ENCODE assay signal across 8 cellular contexts in the genomic region with DNA sequence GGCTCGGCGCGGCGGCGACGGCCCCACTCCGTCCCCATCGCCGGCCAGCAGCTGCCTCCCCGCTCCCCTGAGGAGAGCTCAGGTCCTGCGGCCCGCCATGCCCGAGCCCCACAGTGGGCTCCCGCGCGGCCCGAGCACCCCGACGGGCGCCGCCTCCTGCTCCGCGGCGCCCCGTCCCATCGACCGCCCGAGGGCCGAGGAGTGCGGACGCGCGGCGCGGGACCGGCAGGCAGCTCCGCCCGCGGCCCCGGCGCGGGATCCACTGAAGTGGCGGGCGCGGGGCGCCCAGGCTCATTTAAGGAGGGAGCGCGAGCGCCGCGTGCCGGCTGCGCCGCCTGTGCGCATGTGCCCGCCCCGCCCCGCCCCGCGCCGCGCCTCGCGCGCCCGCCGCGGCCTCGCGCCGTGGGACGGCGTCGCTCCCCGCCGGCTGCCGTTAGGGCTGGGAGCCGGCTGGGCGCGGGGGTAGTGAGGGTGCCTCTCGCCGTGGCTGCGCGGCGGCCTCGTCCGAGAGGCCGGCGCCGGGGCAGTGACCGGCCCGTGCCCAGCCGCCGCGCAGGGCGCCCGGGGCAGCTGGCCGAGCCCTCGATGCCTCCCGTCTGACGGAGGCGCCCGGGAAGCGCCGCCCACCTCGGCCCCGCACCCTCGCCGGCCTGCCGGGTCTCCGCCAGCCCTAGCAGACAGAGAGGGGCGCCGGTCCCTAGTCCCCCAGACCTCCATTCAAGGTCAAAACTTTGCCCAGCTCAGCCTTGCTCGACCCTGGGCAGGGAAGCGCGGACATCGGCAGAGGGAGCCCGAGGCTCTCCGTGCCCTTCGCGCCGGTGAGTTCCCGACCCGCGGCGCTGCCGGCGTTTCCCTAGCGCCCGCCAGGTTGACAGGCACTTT. TPM values are rescaled to one million over a fixed set of nuclear protein-coding genes. Genes with fewer than 3 reads are reported as not detected.
DNase-seq lines count a peak whose midpoint lies in the region; ATAC-seq and TF ChIP-seq lines count a peak whose summit lies in the region.

TSS of gene NETO2 (minus strand) at position 269 of the 882 bp plus-strand sequence. CDS start 333 bp downstream, outside the sequence.

- TF ChIP-seq CTCF in neural cell (IDR thresholded peaks at IDR 0.05; ENCODE audit: poor library complexity, severe bottlenecking) (peak; percentile 83), testis (IDR thresholded peaks at IDR 0.05) (peak; percentile 36 to 58 (median 37))

- WGBS in testis, 2 donors: 1 to 10% methylated on average over 2 to 29 of the region's 130 CpGs

- H3K4me1 Mint-ChIP-seq in CD8-positive, alpha-beta memory T cell: peaks cover 16 to 19% (median 17%) of the 10 kb centered on the region in 3 donors
- peaks cover 26% of the 10 kb centered on the region for H3K4me1 Mint-ChIP-seq in activated T-cell treated with anti-CD3 and anti-CD28 coated beads, Interleukin-2, amount 50 U/mL, for 72 hours (ENCODE audit: low read depth)

- ATAC-seq in GM19351 (IDR thresholded peaks at IDR 0.05; ENCODE audit: unreplicated experiment) (peak; percentile 48), HG03457 (IDR thresholded peaks at IDR 0.05; ENCODE audit: unreplicated experiment) (peak; percentile 40)
- ATAC-seq in activated T-cell treated with anti-CD3 and anti-CD28 coated beads, Interleukin-2, amount 50 U/mL, for 72 hours (replicated peaks in 1 of 2): peak; percentile 70 to 76

- H4K20me1 ChIP-seq in neural cell (ENCODE audit: insufficient read depth): no peaks in the 10 kb centered on the region

- peak within 1 kb of the TSS; percentile 35 for H3K27ac ChIP-seq in CD8-positive, alpha-beta memory T cell (ENCODE audit: low read depth, low read length)
- H3K27ac ChIP-seq in neural cell (ENCODE audit: low read length): peak within 1 kb of the TSS; percentile 69
- H3K27ac ChIP-seq in testis: peak within 1 kb of the TSS; percentile 26 to 82

- H3K9me2 ChIP-seq in neural cell (ENCODE audit: insufficient read depth, low read length): no peaks in the 10 kb centered on the region

- no peaks in the 10 kb centered on the region for H3K27me3 ChIP-seq in CD8-positive, alpha-beta memory T cell (ENCODE audit: insufficient read depth, low read length, poor library complexity, severe bottlenecking)
- H3K27me3 ChIP-seq in neural cell (ENCODE audit: insufficient read depth, low read depth, low read length): no peaks in the 10 kb centered on the region
- no peaks in the 10 kb centered on the region for H3K27me3 ChIP-seq in testis

- peak within 1 kb of the TSS; percentile 55 for H3K4me3 ChIP-seq in CD8-positive, alpha-beta memory T cell (ENCODE audit: low read length)
- peak within 1 kb of the TSS; percentile 75 for H3K4me3 ChIP-seq in neural cell (ENCODE audit: low read length)
- peak within 1 kb of the TSS; percentile 60 to 67 for H3K4me3 ChIP-seq in testis

- peak within 1 kb of the TSS; percentile 36 for H2AFZ ChIP-seq in neural cell (ENCODE audit: low read depth, low read length)

- peak; percentile 40 to 75 (median 56) for DNase-seq in CD8-positive, alpha-beta memory T cell
- peak; percentile 68 to 75 for DNase-seq in activated T-cell treated with anti-CD3 and anti-CD28 coated beads, Interleukin-2, amount 50 U/mL, for 72 hours
- peak; percentile 37 for DNase-seq in fibroblast of peridontal ligament (ENCODE audit: extremely low read depth)
- DNase-seq in testis: peak; percentile 71

- no peaks in the 10 kb centered on the region for H3K9me3 ChIP-seq in CD8-positive, alpha-beta memory T cell (ENCODE audit: low read length)
- H3K9me3 ChIP-seq in neural cell (ENCODE audit: low read length) (no peaks in the 10 kb centered on the region), testis (no peaks in the 10 kb centered on the region)

- peaks cover 16% of the 10 kb centered on the region for H3K4me1 ChIP-seq in CD8-positive, alpha-beta memory T cell (ENCODE audit: insufficient read depth, low read length)
- H3K4me1 ChIP-seq in testis: no peaks in the 10 kb centered on the region

- H3K36me3 ChIP-seq in CD8-positive, alpha-beta memory T cell (ENCODE audit: insufficient read depth, low read length): no peaks in the 10 kb centered on the region
- no peaks in the 10 kb centered on the region for H3K36me3 ChIP-seq in neural cell (ENCODE audit: insufficient read depth, low read length)
- no peaks in the 10 kb centered on the region for H3K36me3 ChIP-seq in testis (ENCODE audit: low read depth, missing control alignments)

- peak within 1 kb of the TSS; percentile 48 for H3K4me2 ChIP-seq in neural cell (ENCODE audit: low read length)

- H3K27me3 Mint-ChIP-seq in CD8-positive, alpha-beta memory T cell: peaks cover 12 to 18% of the 10 kb centered on the region in 2 donors
- H3K27me3 Mint-ChIP-seq in activated T-cell treated with anti-CD3 and anti-CD28 coated beads, Interleukin-2, amount 50 U/mL, for 72 hours (ENCODE audit: low read depth): peaks cover 39% of the 10 kb centered on the region

- peak within 1 kb of the TSS; percentile 78 for H3K9ac ChIP-seq in neural cell (ENCODE audit: low read length)

- TF ChIP-seq EP300 in neural cell (conservative IDR thresholded peaks at IDR 0.05; ENCODE audit: poor library complexity, severe bottlenecking): no peak

- no peaks in the 10 kb centered on the region for H3K36me3 Mint-ChIP-seq in CD8-positive, alpha-beta memory T cell
- H3K36me3 Mint-ChIP-seq in activated T-cell treated with anti-CD3 and anti-CD28 coated beads, Interleukin-2, amount 50 U/mL, for 72 hours (ENCODE audit: insufficient read depth in 2 of 2): peaks cover 0 to 1% of the 10 kb centered on the region in 2 donors

- TF ChIP-seq POLR2A in testis (IDR thresholded peaks at IDR 0.05): no peak

- H3K27ac Mint-ChIP-seq in CD8-positive, alpha-beta memory T cell: peak within 1 kb of the TSS in 6 of 8 donors; percentile 4 to 63 (median 16)
- no peak within 1 kb of the TSS for H3K27ac Mint-ChIP-seq in activated T-cell treated with anti-CD3 and anti-CD28 coated beads, Interleukin-2, amount 50 U/mL, for 72 hours

- H3K4me3 Mint-ChIP-seq in CD8-positive, alpha-beta memory T cell: peak within 1 kb of the TSS; percentile 71 to 89 (median 85)
- peak within 1 kb of the TSS; percentile 87 to 95 for H3K4me3 Mint-ChIP-seq in activated T-cell treated with anti-CD3 and anti-CD28 coated beads, Interleukin-2, amount 50 U/mL, for 72 hours

- intact Hi-C loops in testis (cut with DNase I; ENCODE audit: low total_unique reads): loop anchor here (10.0 kb wide), 1 partner anchor 911 kb away; no protein-coding TSS in a partner anchor

- POLR2A ChIA-PET in CD8-positive, alpha-beta memory T cell (lab: Charles Lee): no interaction called here

- H3K9me3 Mint-ChIP-seq in CD8-positive, alpha-beta memory T cell: no peaks in the 10 kb centered on the region
- H3K9me3 Mint-ChIP-seq in activated T-cell treated with anti-CD3 and anti-CD28 coated beads, Interleukin-2, amount 50 U/mL, for 72 hours: no peaks in the 10 kb centered on the region

- H3F3A ChIP-seq in neural cell (ENCODE audit: insufficient read depth, low read length, poor library complexity, severe bottlenecking): no peaks in the 10 kb centered on the region

- peak; percentile 81 for TF ChIP-seq RAD21 in neural cell (conservative IDR thresholded peaks at IDR 0.05)

- CTCF ChIA-PET in CD8-positive, alpha-beta memory T cell (lab: Charles Lee): interaction anchor here (0.7 to 3.7 kb wide), 14 partner anchors 9 to 1022 kb away, joined by 3 to 15 read pairs (median 4); partner anchors contain the start of genes ITFG1 and PHKB

- H3K79me2 ChIP-seq in neural cell (replicated peaks; ENCODE audit: insufficient read depth, low read length): peaks cover 27% of the 10 kb centered on the region

TF ChIP-seq in PFSK-1, 5 proteins besides CTCF, POLR2A, EP300 and RAD21 (continues in another document):
- TF ChIP-seq TAF1 (IDR thresholded peaks at IDR 0.05; ENCODE audit: borderline replicate concordance, insufficient read depth, low read length) (no peak), SIN3A (IDR thresholded peaks at IDR 0.05; ENCODE audit: borderline replicate concordance, insufficient read depth, low read length) (no peak), FOXP2 (optimal IDR thresholded peaks at IDR 0.05; ENCODE audit: borderline replicate concordance, extremely low read depth, extremely low read length, insufficient read depth) (peak; percentile 1), POLR2AphosphoS5 (IDR thresholded peaks at IDR 0.05; ENCODE audit: low read depth, low read length) (0 out of 2 replicates have a peak, but pooled peaks have one; percentile 33)

TF ChIP-seq in neural cell, 6 proteins besides CTCF, POLR2A, EP300 and RAD21 (continues in another document):
- TF ChIP-seq MXI1 (conservative IDR thresholded peaks at IDR 0.05; ENCODE audit: poor library complexity, severe bottlenecking): peak; percentile 70
- TF ChIP-seq, protein P1, sequence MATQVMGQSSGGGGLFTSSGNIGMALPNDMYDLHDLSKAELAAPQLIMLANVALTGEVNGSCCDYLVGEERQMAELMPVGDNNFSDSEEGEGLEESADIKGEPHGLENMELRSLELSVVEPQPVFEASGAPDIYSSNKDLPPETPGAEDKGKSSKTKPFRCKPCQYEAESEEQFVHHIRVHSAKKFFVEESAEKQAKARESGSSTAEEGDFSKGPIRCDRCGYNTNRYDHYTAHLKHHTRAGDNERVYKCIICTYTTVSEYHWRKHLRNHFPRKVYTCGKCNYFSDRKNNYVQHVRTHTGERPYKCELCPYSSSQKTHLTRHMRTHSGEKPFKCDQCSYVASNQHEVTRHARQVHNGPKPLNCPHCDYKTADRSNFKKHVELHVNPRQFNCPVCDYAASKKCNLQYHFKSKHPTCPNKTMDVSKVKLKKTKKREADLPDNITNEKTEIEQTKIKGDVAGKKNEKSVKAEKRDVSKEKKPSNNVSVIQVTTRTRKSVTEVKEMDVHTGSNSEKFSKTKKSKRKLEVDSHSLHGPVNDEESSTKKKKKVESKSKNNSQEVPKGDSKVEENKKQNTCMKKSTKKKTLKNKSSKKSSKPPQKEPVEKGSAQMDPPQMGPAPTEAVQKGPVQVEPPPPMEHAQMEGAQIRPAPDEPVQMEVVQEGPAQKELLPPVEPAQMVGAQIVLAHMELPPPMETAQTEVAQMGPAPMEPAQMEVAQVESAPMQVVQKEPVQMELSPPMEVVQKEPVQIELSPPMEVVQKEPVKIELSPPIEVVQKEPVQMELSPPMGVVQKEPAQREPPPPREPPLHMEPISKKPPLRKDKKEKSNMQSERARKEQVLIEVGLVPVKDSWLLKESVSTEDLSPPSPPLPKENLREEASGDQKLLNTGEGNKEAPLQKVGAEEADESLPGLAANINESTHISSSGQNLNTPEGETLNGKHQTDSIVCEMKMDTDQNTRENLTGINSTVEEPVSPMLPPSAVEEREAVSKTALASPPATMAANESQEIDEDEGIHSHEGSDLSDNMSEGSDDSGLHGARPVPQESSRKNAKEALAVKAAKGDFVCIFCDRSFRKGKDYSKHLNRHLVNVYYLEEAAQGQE (IDR thresholded peaks at IDR 0.05; ENCODE audit: borderline replicate concordance): no peak
- peak; percentile 65 for TF ChIP-seq POLR2AphosphoS5 (IDR thresholded peaks at IDR 0.05)

RNA-seq across cellular contexts. Expression of gene NETO2, which starts in this region (rescaled TPM):
- 10 to 100 TPM; 19.3 to 20.6 TPM for total RNA-seq in CD8-positive, alpha-beta memory T cell
- 1.5 TPM for polyA plus RNA-seq in CD8-positive, alpha-beta memory T cell
- 13.2 TPM for polyA plus RNA-seq in PFSK-1 (2012; ENCODE audit: insufficient read length, low read depth)
- total RNA-seq in activated T-cell treated with anti-CD3 and anti-CD28 coated beads, Interleukin-2, amount 50 U/mL, for 72 hours: 1 to 10 TPM; 3.8 to 5.0 TPM
- polyA plus RNA-seq in neural cell (95.0 and 101 TPM in 2 replicates), testis (ENCODE audit: insufficient read depth, low read depth, low replicate concordance) (12.3 TPM)
- polyA minus RNA-seq in neural cell: 96.4 and 109 TPM in 2 replicates
- 10 to 100 TPM; 23.5 to 24.2 TPM for total RNA-seq in testis

Comparison
In these comparisons a context has a peak if more than half of its experiments do, and no peak if none do; other contexts are left out.
1. Peak in every context shown above with its lines: DNase-seq, ATAC-seq, H3K4me3 ChIP-seq and H3K27ac ChIP-seq.